In the genomic region with DNA sequence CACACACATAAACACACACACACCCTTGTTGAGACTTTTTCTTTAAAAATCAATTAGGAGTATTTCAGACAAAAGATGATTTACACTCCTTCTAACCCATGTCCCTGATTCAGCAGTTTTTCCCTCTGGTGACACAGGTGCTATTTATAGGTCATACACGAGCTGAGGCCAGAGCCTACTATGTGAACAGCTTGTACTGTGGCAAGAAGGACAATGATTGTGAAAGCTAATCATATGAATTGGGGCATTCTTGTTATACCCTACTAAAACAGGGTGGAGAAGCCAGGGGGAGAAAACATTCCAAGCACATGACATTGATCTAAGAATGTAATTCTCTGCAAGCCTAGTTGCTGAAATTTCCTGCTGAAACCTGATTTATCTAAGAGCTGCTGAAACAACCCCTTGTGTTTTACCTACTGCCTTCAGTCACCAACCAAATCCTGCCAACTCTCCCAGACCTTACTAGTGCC, we compare ENCODE assay signal across 10 cellular contexts.
DNase-seq lines count a peak whose midpoint lies in the region; ATAC-seq and TF ChIP-seq lines count a peak whose summit lies in the region.
"Had no signal": no experiment of that assay in that cellular context is flagged by ENCODE, and none has a peak within 500 bp of the region (broad histone marks: within the 10 kb centered on the region; RNA-seq: fewer than 3 reads in every experiment).

No MANE protein-coding gene starts in this region.

- H3K27me3 Mint-ChIP-seq in HFFc6 (ENCODE audit: insufficient read depth) (0 out of 2 replicates have a peak, but pooled peaks cover 2% of the 10 kb centered on the region), brain (peaks cover 11% of the 10 kb centered on the region)
- H3K27me3 Mint-ChIP-seq in activated T-cell treated with anti-CD3 and anti-CD28 coated beads, Interleukin-2, amount 50 U/mL, for 4 hours (ENCODE audit: low read depth), result peaks cover 5% of the 10 kb centered on the region

- H3K36me3 Mint-ChIP-seq in HFFc6 (ENCODE audit: low read depth) (no peaks in the 10 kb centered on the region), brain (no peaks in the 10 kb centered on the region)
- H3K36me3 Mint-ChIP-seq in activated T-cell treated with anti-CD3 and anti-CD28 coated beads, Interleukin-2, amount 50 U/mL, for 4 hours (ENCODE audit: insufficient read depth), result no peaks in the 10 kb centered on the region

- H3K36me3 ChIP-seq in hepatocyte (replicated peaks; ENCODE audit: insufficient read depth, low read depth) (no peaks in the 10 kb centered on the region), skeletal muscle satellite cell (ENCODE audit: insufficient read depth, low read length) (no peaks in the 10 kb centered on the region)

- peak overlapping the region; percentile 45 for H2AFZ ChIP-seq in hepatocyte
- H2AFZ ChIP-seq: GM23338 had no signal

- H3K27ac Mint-ChIP-seq in HFFc6 (no peak overlapping the region; the same call in 1 of the 2 replicates), brain (peak overlapping the region; percentile 3 to 93 (median 82))
- H3K27ac Mint-ChIP-seq: GM23338 had no signal

- DNase-seq in HFFc6 (peak; percentile 16), hepatocyte (ENCODE audit: low spot score) (peak; percentile 70), DMS114 treated with DMSO at 0.1 percent for 48 hours (lab: John Stamatoyannopoulos, UW; ENCODE audit: unreplicated experiment) (no peak), NCI-H187 (lab: John Stamatoyannopoulos, UW) (no peak)
- no peak for DNase-seq in activated T-cell treated with anti-CD3 and anti-CD28 coated beads, Interleukin-2, amount 50 U/mL, for 4 hours

- H3K9me3 ChIP-seq in hepatocyte (ENCODE audit: low read depth) (no peaks in the 10 kb centered on the region), skeletal muscle satellite cell (replicated peaks; ENCODE audit: low read length) (no peaks in the 10 kb centered on the region)

- H3K27me3 ChIP-seq in hepatocyte (no peaks in the 10 kb centered on the region), skeletal muscle satellite cell (ENCODE audit: control insufficient read depth, insufficient read depth, low read length) (no peaks in the 10 kb centered on the region)

- H3K9me3 Mint-ChIP-seq in HFFc6 (no peaks in the 10 kb centered on the region), brain (no peaks in the 10 kb centered on the region)
- no peaks in the 10 kb centered on the region for H3K9me3 Mint-ChIP-seq in activated T-cell treated with anti-CD3 and anti-CD28 coated beads, Interleukin-2, amount 50 U/mL, for 4 hours
- H3K9me3 Mint-ChIP-seq: GM23338 had no signal

- H3K4me3 ChIP-seq in hepatocyte (no peak overlapping the region), skeletal muscle satellite cell (ENCODE audit: low read length) (peak overlapping the region; percentile 12)
- H3K4me3 ChIP-seq: GM23338, SK-N-MC had no signal

- peak overlapping the region; percentile 63 for H3K9ac ChIP-seq in skeletal muscle satellite cell (ENCODE audit: low read depth, low read length)

- no peaks in the 10 kb centered on the region for H3K9me2 ChIP-seq in hepatocyte (replicated peaks; ENCODE audit: insufficient read depth)

- H4K20me1 ChIP-seq in hepatocyte (ENCODE audit: insufficient read depth, poor library complexity, severe bottlenecking), result no peaks in the 10 kb centered on the region

- no peaks in the 10 kb centered on the region for H3K79me2 ChIP-seq in hepatocyte

- ATAC-seq in HG03045 (IDR thresholded peaks at IDR 0.05; ENCODE audit: unreplicated experiment), result no peak
- no peak for ATAC-seq in activated T-cell treated with anti-CD3 and anti-CD28 coated beads, Interleukin-2, amount 50 U/mL, for 4 hours

- H3K4me3 Mint-ChIP-seq in HFFc6, result no peak overlapping the region
- no peak overlapping the region for H3K4me3 Mint-ChIP-seq in brain
- no peak overlapping the region for H3K4me3 Mint-ChIP-seq in activated T-cell treated with anti-CD3 and anti-CD28 coated beads, Interleukin-2, amount 50 U/mL, for 4 hours
- H3K4me3 Mint-ChIP-seq: GM23338 had no signal

- H3K4me2 ChIP-seq in hepatocyte (peak overlapping the region; percentile 26), skeletal muscle satellite cell (ENCODE audit: low read length) (peak overlapping the region; percentile 46)
- H3K4me2 ChIP-seq: GM23338 had no signal

- H3K4me1 ChIP-seq in hepatocyte (ENCODE audit: insufficient read depth) (peaks cover 29% of the 10 kb centered on the region), skeletal muscle satellite cell (ENCODE audit: control insufficient read depth, insufficient read depth, low read length) (peaks cover 19% of the 10 kb centered on the region)

- TF ChIP-seq CTCF in HFFc6 (IDR thresholded peaks at IDR 0.05) (no peak), brain (conservative IDR thresholded peaks at IDR 0.05) (no peak), hepatocyte (IDR thresholded peaks at IDR 0.05; ENCODE audit: poor library complexity) (no peak)

- H3K27ac ChIP-seq in hepatocyte, result peak overlapping the region; percentile 94
- H3K27ac ChIP-seq: SK-N-MC had no signal

- WGBS in hepatocyte (ENCODE audit: low lambda C conversion rate, missing lambda C conversion rate), result 33% methylated on average over 1 of the region's 1 CpG

- H3K4me1 Mint-ChIP-seq in HFFc6 (ENCODE audit: low read depth), result peaks cover 13% of the 10 kb centered on the region
- peaks cover 25% of the 10 kb centered on the region for H3K4me1 Mint-ChIP-seq in brain
- no peaks in the 10 kb centered on the region for H3K4me1 Mint-ChIP-seq in activated T-cell treated with anti-CD3 and anti-CD28 coated beads, Interleukin-2, amount 50 U/mL, for 4 hours (ENCODE audit: low read depth)

Comparison
In these comparisons a context has a peak if more than half of its experiments do, and no peak if none do; other contexts are left out.
1. DNase-seq: peak in HFFc6 (single experiment) and hepatocyte (single experiment); none in activated T-cell treated with anti-CD3 and anti-CD28 coated beads, Interleukin-2, amount 50 U/mL, for 4 hours (single experiment), DMS114 treated with DMSO at 0.1 percent for 48 hours (single experiment) and NCI-H187 (0 of 2).